13 cellular contexts compared by ENCODE assay signal in the genomic region with DNA sequence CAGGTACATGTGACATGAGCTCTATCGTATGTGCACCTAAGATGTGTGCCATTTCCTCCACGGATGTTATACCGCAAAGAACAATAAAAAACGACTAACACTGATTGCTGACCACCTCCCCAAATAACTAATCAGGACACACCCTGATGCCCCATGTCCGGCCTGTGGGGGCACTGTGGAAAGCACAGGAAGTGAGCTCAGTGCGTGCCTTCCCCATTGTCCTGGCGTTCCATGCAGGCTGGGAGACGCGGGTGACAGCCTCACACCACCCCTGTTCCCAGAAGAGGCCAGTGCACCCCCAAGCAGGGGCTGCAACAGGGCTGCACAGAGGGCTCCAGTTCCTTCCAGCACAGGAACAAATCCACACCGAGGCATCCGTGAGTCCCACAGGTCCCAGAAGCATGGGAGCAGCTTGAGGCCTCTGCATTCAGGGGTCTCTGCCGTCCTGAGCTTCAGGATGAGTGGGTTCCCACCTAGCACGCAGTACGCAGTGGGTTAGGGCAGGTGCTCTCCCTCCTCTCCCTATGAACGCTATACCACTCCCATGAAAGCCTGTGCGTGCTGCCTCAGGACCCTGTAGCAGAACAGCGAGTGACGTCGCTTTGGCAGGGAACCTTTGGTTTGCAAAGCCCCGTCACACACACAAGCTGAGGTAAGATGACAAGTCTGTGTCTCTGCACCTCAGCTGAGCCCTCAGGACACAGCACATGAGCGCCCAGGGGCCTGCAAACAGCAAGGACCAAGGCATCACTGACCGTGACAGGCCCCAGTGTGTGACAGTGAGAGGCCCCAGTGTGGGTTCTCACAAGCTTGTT.
DNase-seq lines count a peak whose midpoint lies in the region; ATAC-seq, FAIRE-seq and TF ChIP-seq lines count a peak whose summit lies in the region.
"Had no signal": no experiment of that assay in that cellular context is flagged by ENCODE, and none has a peak within 500 bp of the region (broad histone marks: within the 10 kb centered on the region; RNA-seq: fewer than 3 reads in every experiment).

No MANE protein-coding gene starts in this region.

- no peak for TF ChIP-seq RAD21 in K562 (CRISPR knock-in tag; conservative IDR thresholded peaks at IDR 0.05 in 1 of 2, IDR thresholded peaks at IDR 0.05 in 1 of 2)

- H3K27ac ChIP-seq in K562 (ENCODE audit: extremely low read depth, low read depth, low read length) (no peak overlapping the region; the same call in 2 of the 3 replicates), substantia nigra (ENCODE audit: low read depth, low read length, poor library complexity, severe bottlenecking) (peak overlapping the region; percentile 35), PC-9 (no peak overlapping the region)

- no peaks in the 10 kb centered on the region for H3K9me2 ChIP-seq in PC-9 (ENCODE audit: insufficient read depth)

- intact Hi-C loops in K562 (cut with micrococcal nuclease): loop anchor here (5.0 kb wide), 2 partner anchors 152 to 172 kb away; a partner anchor contains a TSS
- intact Hi-C loops in PC-9 (cut with micrococcal nuclease; ENCODE audit: unreplicated experiment): loop anchor here (5.0 kb wide), 1 partner anchor 47 kb away; no protein-coding TSS in a partner anchor

- no peak overlapping the region for H3K4me3 Mint-ChIP-seq in activated CD4-positive, alpha-beta T cell treated with anti-CD3 and anti-CD28 coated beads, Interleukin-2, amount 10 ng/mL, durations not matched to agents 7 days and 5 days
- peak overlapping the region in 4 of 5 donors; percentile 59 to 71 (median 67) for H3K4me3 Mint-ChIP-seq in immature natural killer cell

- FAIRE-seq in K562 (lab: Jason Lieb, UNC): no peak
- FAIRE-seq: A204.1 had no signal

- H3K36me3 ChIP-seq in K562 (ENCODE audit: control insufficient read depth, insufficient read depth, low read length) (peaks cover 7% of the 10 kb centered on the region; the same call in 2 of the 3 replicates), PC-9 (ENCODE audit: low read depth) (0 out of 2 replicates have a peak, but pooled peaks cover under 1% of the 10 kb centered on the region)
- H3K36me3 ChIP-seq: tibial artery had no signal

- peaks cover 70% of the 10 kb centered on the region for H3K4me1 Mint-ChIP-seq in activated CD4-positive, alpha-beta T cell treated with anti-CD3 and anti-CD28 coated beads, Interleukin-2, amount 10 ng/mL, durations not matched to agents 7 days and 5 days
- H3K4me1 Mint-ChIP-seq in immature natural killer cell: peaks cover 72 to 91% of the 10 kb centered on the region in 2 donors

- TF ChIP-seq CTCF in K562 (IDR thresholded peaks at IDR 0.05 in 2 of 3, conservative IDR thresholded peaks at IDR 0.05 in 1 of 3; ENCODE audit: insufficient read depth in 2 of 3, low read depth in 1 of 3, low read length in 3 of 3) (peak in 1 of 3 experiments; percentile 12; a peak in 1 of 6 replicates), PC-9 (conservative IDR thresholded peaks at IDR 0.05) (no peak)

- no peaks in the 10 kb centered on the region for H3K27me3 Mint-ChIP-seq in activated CD4-positive, alpha-beta T cell treated with anti-CD3 and anti-CD28 coated beads, Interleukin-2, amount 10 ng/mL, durations not matched to agents 7 days and 5 days
- peaks cover 2 to 12% (median 3%) of the 10 kb centered on the region in 3 donors for H3K27me3 Mint-ChIP-seq in immature natural killer cell (ENCODE audit: low read depth in 3 of 3)

- H3K9ac ChIP-seq in K562 (ENCODE audit: insufficient read depth in 1 of 2, low read depth in 2 of 2, low read length in 2 of 2): peak overlapping the region in 1 of 2 experiments; percentile 76; a peak in 2 of 4 replicates

- no peaks in the 10 kb centered on the region for H3K9me3 Mint-ChIP-seq in activated CD4-positive, alpha-beta T cell treated with anti-CD3 and anti-CD28 coated beads, Interleukin-2, amount 10 ng/mL, durations not matched to agents 7 days and 5 days
- H3K9me3 Mint-ChIP-seq in immature natural killer cell: no peaks in the 10 kb centered on the region

- CTCF ChIA-PET in activated CD4-positive, alpha-beta T cell treated with anti-CD3 and anti-CD28 coated beads, Interleukin-2, amount 10 ng/mL, durations not matched to agents 7 days and 5 days (lab: Charles Lee): interaction anchor here (0.6 kb wide), 1 partner anchor 327 kb away, joined by 3 read pairs; no protein-coding TSS in a partner anchor
- CTCF ChIA-PET in K562 (lab: Yijun Ruan, JAX; ENCODE audit: low intra/inter-chr PET ratio) (interaction anchor here (2.5 kb wide), 1 partner anchor 174 kb away, joined by 12 read pairs; no protein-coding TSS in a partner anchor), PC-9 (lab: Charles Lee) (no interaction called here)

- H3K4me2 ChIP-seq in K562 (ENCODE audit: insufficient read depth, low read length) (no peak overlapping the region), PC-9 (no peak overlapping the region)

- ATAC-seq in K562: peak; percentile 19

- peaks cover 16% of the 10 kb centered on the region for H3K9me1 ChIP-seq in K562 (ENCODE audit: control insufficient read depth, insufficient read depth, low read length)

- H3K27ac Mint-ChIP-seq in activated CD4-positive, alpha-beta T cell treated with anti-CD3 and anti-CD28 coated beads, Interleukin-2, amount 10 ng/mL, durations not matched to agents 7 days and 5 days: peak overlapping the region; percentile 68
- peak overlapping the region in 5 of 6 donors; percentile 15 to 78 (median 61) for H3K27ac Mint-ChIP-seq in immature natural killer cell

- BruUV-seq in K562 (replicated peaks; lab: Mats Ljungman, UMichigan) (no TSS peak), PC-9 (replicated peaks; lab: Mats Ljungman, UMichigan) (no TSS peak)

- H2AFZ ChIP-seq in K562 (ENCODE audit: low read depth, low read length) (no peak overlapping the region), PC-9 (no peak overlapping the region)

- DNase-seq in activated CD4-positive, alpha-beta T cell treated with anti-CD3 and anti-CD28 coated beads, Interleukin-2, amount 10 ng/mL, durations not matched to agents 7 days and 5 days: no peak
- DNase-seq in activated CD4-positive, alpha-beta T cell treated with anti-CD3 and anti-CD28 coated beads for 4 hours: no peak
- no peak for DNase-seq in K562 (ENCODE audit: extremely low read depth in 1 of 4, low spot score in 3 of 4)
- DNase-seq in immature natural killer cell: no peak
- DNase-seq in substantia nigra (lab: John Stamatoyannopoulos, UW): peak in 1 of 49 donors; percentile 58
- no peak for DNase-seq in PC-9
- DNase-seq in AG08395 (ENCODE audit: low spot score): no peak
- no peak for DNase-seq in T-helper 1 cell
- DNase-seq: erythroblast, mesendoderm, NCI-H146 had no signal

- POLR2A ChIA-PET in activated CD4-positive, alpha-beta T cell treated with anti-CD3 and anti-CD28 coated beads, Interleukin-2, amount 10 ng/mL, durations not matched to agents 7 days and 5 days (lab: Charles Lee): no interaction called here
- POLR2A ChIA-PET in K562 (lab: Yijun Ruan, JAX): interaction anchor here (0.6 to 1.2 kb wide), 4 partner anchors 9 to 732 kb away, joined by 3 to 7 read pairs (median 4); no protein-coding TSS in a partner anchor
- POLR2A ChIA-PET in PC-9 (lab: Charles Lee; ENCODE audit: unreplicated experiment): interaction anchor here (0.5 to 0.6 kb wide), 2 partner anchors 21 to 351 kb away, joined by 3 to 4 read pairs; a partner anchor contains a TSS

- H4K20me1 ChIP-seq in K562 (replicated peaks; ENCODE audit: control insufficient read depth, insufficient read depth, low read length) (peaks cover 70% of the 10 kb centered on the region), PC-9 (ENCODE audit: insufficient read depth) (peaks cover 95% of the 10 kb centered on the region)

- no peak for TF ChIP-seq POLR2A in K562 (conservative IDR thresholded peaks at IDR 0.05)

- H3K9me3 ChIP-seq in K562 (replicated peaks; ENCODE audit: control insufficient read depth, insufficient read depth, low read depth, low read length) (no peaks in the 10 kb centered on the region), PC-9 (ENCODE audit: insufficient read depth, low read depth) (no peaks in the 10 kb centered on the region)
- H3K9me3 ChIP-seq: tibial artery had no signal

- peaks cover 27 to 49% of the 10 kb centered on the region in 2 experiments for H3K4me1 ChIP-seq in K562 (replicated peaks in 1 of 2; ENCODE audit: control insufficient read depth in 2 of 2, insufficient read depth in 2 of 2, low read length in 2 of 2)
- H3K4me1 ChIP-seq in PC-9 (replicated peaks; ENCODE audit: insufficient read depth): peaks cover 45% of the 10 kb centered on the region

- H3K79me2 ChIP-seq in K562 (ENCODE audit: control insufficient read depth, insufficient read depth, low read length) (peaks cover 94% of the 10 kb centered on the region), PC-9 (ENCODE audit: low read depth) (peaks cover 97% of the 10 kb centered on the region)

- no peak for TF ChIP-seq EP300 in K562 (IDR thresholded peaks at IDR 0.05; ENCODE audit: low read length)

- H3K27me3 ChIP-seq in K562 (ENCODE audit: control insufficient read depth in 2 of 2, insufficient read depth in 2 of 2, low read length in 2 of 2): no peaks in the 10 kb centered on the region
- H3K27me3 ChIP-seq in PC-9 (ENCODE audit: insufficient read depth, low read depth): no peaks in the 10 kb centered on the region
- H3K27me3 ChIP-seq: tibial artery had no signal

- in situ Hi-C loops in K562 (cut with MboI): no loop called here

- H3K4me3 ChIP-seq in K562 (no peak overlapping the region), PC-9 (no peak overlapping the region)
- H3K4me3 ChIP-seq: tibial artery had no signal

- H3F3A ChIP-seq in PC-9 (ENCODE audit: insufficient read depth, low read depth): peaks cover 62% of the 10 kb centered on the region

- WGBS in K562 (ENCODE audit: insufficient coverage, low coverage, missing lambda C conversion rate): 71% methylated on average over 21 of the region's 22 CpGs

- H3K36me3 Mint-ChIP-seq in activated CD4-positive, alpha-beta T cell treated with anti-CD3 and anti-CD28 coated beads, Interleukin-2, amount 10 ng/mL, durations not matched to agents 7 days and 5 days (ENCODE audit: low read depth): peaks cover 5% of the 10 kb centered on the region
- H3K36me3 Mint-ChIP-seq in immature natural killer cell: no peaks in the 10 kb centered on the region

TF ChIP-seq in K562, 482 proteins besides CTCF, POLR2A, EP300 and RAD21:
- TF ChIP-seq RBM22 (IDR thresholded peaks at IDR 0.05; ENCODE audit: low read depth, low read length, poor library complexity, severe bottlenecking): peak; percentile 93
- TF ChIP-seq, protein P1, sequence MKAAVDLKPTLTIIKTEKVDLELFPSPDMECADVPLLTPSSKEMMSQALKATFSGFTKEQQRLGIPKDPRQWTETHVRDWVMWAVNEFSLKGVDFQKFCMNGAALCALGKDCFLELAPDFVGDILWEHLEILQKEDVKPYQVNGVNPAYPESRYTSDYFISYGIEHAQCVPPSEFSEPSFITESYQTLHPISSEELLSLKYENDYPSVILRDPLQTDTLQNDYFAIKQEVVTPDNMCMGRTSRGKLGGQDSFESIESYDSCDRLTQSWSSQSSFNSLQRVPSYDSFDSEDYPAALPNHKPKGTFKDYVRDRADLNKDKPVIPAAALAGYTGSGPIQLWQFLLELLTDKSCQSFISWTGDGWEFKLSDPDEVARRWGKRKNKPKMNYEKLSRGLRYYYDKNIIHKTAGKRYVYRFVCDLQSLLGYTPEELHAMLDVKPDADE (conservative IDR thresholded peaks at IDR 0.05; ENCODE audit: control insufficient read depth, low read depth, low read length): no peak
